Comparison of ENCODE assay signal across 1 cellular context in the genomic region with DNA sequence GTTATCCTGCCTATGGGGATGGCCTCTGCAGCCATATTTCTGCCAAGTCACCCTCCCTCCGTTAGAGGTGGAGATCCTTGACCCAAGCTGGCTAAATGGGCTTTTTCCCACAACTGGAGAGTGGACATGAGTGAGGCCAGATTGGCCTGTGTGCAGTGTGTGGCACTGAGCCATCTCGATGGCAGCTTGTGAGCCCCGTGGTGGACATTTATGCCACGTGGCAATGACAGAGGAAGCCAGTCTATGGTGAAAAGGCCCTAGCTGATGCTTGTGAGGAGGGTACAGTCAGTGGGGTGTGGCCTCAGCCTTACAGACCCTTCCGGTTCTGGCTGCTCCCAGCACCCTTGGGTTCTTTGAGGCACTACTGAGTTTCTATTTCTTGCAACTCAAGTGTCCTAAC.
TF ChIP-seq lines count a peak whose summit lies in the region.

No MANE protein-coding gene starts in this region.

TF ChIP-seq in H1, 55 proteins besides CTCF, POLR2A, EP300 and RAD21:
- no peak for TF ChIP-seq POLR2AphosphoS5 (IDR thresholded peaks at IDR 0.05; ENCODE audit: low read depth, low read length)
- no peak for TF ChIP-seq RBBP5 (IDR thresholded peaks at IDR 0.05; ENCODE audit: borderline replicate concordance, low read depth, low read length)
- TF ChIP-seq TAF1 (IDR thresholded peaks at IDR 0.05; ENCODE audit: low read depth, low read length), result no peak
- no peak for TF ChIP-seq NRF1 (IDR thresholded peaks at IDR 0.05; ENCODE audit: low read depth, low read length)
- no peak for TF ChIP-seq NANOG (IDR thresholded peaks at IDR 0.05; ENCODE audit: insufficient read depth, low read depth, low read length, poor library complexity, severe bottlenecking)
- no peak for TF ChIP-seq BACH1 (IDR thresholded peaks at IDR 0.05; ENCODE audit: low read length)
- TF ChIP-seq, protein P1, sequence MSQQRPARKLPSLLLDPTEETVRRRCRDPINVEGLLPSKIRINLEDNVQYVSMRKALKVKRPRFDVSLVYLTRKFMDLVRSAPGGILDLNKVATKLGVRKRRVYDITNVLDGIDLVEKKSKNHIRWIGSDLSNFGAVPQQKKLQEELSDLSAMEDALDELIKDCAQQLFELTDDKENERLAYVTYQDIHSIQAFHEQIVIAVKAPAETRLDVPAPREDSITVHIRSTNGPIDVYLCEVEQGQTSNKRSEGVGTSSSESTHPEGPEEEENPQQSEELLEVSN (IDR thresholded peaks at IDR 0.05), result no peak
- TF ChIP-seq, protein P2, sequence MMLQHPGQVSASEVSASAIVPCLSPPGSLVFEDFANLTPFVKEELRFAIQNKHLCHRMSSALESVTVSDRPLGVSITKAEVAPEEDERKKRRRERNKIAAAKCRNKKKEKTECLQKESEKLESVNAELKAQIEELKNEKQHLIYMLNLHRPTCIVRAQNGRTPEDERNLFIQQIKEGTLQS (IDR thresholded peaks at IDR 0.05; ENCODE audit: insufficient read depth, low read depth, low read length), result no peak
- no peak for TF ChIP-seq CHD2 (IDR thresholded peaks at IDR 0.05; ENCODE audit: low read length)
- TF ChIP-seq ZNF274 (IDR thresholded peaks at IDR 0.05; ENCODE audit: borderline replicate concordance, extremely low read depth, low read length), result no peak
- TF ChIP-seq, protein P3, sequence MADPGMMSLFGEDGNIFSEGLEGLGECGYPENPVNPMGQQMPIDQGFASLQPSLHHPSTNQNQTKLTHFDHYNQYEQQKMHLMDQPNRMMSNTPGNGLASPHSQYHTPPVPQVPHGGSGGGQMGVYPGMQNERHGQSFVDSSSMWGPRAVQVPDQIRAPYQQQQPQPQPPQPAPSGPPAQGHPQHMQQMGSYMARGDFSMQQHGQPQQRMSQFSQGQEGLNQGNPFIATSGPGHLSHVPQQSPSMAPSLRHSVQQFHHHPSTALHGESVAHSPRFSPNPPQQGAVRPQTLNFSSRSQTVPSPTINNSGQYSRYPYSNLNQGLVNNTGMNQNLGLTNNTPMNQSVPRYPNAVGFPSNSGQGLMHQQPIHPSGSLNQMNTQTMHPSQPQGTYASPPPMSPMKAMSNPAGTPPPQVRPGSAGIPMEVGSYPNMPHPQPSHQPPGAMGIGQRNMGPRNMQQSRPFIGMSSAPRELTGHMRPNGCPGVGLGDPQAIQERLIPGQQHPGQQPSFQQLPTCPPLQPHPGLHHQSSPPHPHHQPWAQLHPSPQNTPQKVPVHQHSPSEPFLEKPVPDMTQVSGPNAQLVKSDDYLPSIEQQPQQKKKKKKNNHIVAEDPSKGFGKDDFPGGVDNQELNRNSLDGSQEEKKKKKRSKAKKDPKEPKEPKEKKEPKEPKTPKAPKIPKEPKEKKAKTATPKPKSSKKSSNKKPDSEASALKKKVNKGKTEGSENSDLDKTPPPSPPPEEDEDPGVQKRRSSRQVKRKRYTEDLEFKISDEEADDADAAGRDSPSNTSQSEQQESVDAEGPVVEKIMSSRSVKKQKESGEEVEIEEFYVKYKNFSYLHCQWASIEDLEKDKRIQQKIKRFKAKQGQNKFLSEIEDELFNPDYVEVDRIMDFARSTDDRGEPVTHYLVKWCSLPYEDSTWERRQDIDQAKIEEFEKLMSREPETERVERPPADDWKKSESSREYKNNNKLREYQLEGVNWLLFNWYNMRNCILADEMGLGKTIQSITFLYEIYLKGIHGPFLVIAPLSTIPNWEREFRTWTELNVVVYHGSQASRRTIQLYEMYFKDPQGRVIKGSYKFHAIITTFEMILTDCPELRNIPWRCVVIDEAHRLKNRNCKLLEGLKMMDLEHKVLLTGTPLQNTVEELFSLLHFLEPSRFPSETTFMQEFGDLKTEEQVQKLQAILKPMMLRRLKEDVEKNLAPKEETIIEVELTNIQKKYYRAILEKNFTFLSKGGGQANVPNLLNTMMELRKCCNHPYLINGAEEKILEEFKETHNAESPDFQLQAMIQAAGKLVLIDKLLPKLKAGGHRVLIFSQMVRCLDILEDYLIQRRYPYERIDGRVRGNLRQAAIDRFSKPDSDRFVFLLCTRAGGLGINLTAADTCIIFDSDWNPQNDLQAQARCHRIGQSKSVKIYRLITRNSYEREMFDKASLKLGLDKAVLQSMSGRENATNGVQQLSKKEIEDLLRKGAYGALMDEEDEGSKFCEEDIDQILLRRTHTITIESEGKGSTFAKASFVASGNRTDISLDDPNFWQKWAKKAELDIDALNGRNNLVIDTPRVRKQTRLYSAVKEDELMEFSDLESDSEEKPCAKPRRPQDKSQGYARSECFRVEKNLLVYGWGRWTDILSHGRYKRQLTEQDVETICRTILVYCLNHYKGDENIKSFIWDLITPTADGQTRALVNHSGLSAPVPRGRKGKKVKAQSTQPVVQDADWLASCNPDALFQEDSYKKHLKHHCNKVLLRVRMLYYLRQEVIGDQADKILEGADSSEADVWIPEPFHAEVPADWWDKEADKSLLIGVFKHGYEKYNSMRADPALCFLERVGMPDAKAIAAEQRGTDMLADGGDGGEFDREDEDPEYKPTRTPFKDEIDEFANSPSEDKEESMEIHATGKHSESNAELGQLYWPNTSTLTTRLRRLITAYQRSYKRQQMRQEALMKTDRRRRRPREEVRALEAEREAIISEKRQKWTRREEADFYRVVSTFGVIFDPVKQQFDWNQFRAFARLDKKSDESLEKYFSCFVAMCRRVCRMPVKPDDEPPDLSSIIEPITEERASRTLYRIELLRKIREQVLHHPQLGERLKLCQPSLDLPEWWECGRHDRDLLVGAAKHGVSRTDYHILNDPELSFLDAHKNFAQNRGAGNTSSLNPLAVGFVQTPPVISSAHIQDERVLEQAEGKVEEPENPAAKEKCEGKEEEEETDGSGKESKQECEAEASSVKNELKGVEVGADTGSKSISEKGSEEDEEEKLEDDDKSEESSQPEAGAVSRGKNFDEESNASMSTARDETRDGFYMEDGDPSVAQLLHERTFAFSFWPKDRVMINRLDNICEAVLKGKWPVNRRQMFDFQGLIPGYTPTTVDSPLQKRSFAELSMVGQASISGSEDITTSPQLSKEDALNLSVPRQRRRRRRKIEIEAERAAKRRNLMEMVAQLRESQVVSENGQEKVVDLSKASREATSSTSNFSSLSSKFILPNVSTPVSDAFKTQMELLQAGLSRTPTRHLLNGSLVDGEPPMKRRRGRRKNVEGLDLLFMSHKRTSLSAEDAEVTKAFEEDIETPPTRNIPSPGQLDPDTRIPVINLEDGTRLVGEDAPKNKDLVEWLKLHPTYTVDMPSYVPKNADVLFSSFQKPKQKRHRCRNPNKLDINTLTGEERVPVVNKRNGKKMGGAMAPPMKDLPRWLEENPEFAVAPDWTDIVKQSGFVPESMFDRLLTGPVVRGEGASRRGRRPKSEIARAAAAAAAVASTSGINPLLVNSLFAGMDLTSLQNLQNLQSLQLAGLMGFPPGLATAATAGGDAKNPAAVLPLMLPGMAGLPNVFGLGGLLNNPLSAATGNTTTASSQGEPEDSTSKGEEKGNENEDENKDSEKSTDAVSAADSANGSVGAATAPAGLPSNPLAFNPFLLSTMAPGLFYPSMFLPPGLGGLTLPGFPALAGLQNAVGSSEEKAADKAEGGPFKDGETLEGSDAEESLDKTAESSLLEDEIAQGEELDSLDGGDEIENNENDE (IDR thresholded peaks at IDR 0.05; ENCODE audit: insufficient replicate concordance, low read length), result no peak
- no peak for TF ChIP-seq KDM5A (IDR thresholded peaks at IDR 0.05; ENCODE audit: low read length)
- no peak for TF ChIP-seq KDM4A (IDR thresholded peaks at IDR 0.05; ENCODE audit: low read depth, low read length, severe bottlenecking)
- no peak for TF ChIP-seq SIRT6 (IDR thresholded peaks at IDR 0.05; ENCODE audit: low read length)
- TF ChIP-seq SRF (IDR thresholded peaks at IDR 0.05; ENCODE audit: low read depth, low read length), result no peak
- TF ChIP-seq TAF7 (optimal IDR thresholded peaks at IDR 0.05; ENCODE audit: borderline replicate concordance, low read depth, low read length), result no peak
- TF ChIP-seq YY1 (IDR thresholded peaks at IDR 0.05; ENCODE audit: low read depth, low read length), result no peak
- no peak for TF ChIP-seq RNF2 (IDR thresholded peaks at IDR 0.05; ENCODE audit: borderline replicate concordance, low read depth, low read length, missing control alignments, poor library complexity, severe bottlenecking)
